Comparison of ENCODE assay signal across 1 cellular context in genomic region chrX:48590203-48591103, GRCh38.
TF ChIP-seq lines count a peak whose summit lies in the region.

No MANE protein-coding gene starts in this region.

TF ChIP-seq in A549, 52 proteins besides CTCF, POLR2A, EP300 and RAD21 (continued from another document):
- no peak for TF ChIP-seq REST (IDR thresholded peaks at IDR 0.05)
- TF ChIP-seq POLR2AphosphoS2 (conservative IDR thresholded peaks at IDR 0.05; ENCODE audit: low read length), result no peak
- no peak for TF ChIP-seq BHLHE40 (IDR thresholded peaks at IDR 0.05; ENCODE audit: low read depth, low read length)
